In the genomic region with DNA sequence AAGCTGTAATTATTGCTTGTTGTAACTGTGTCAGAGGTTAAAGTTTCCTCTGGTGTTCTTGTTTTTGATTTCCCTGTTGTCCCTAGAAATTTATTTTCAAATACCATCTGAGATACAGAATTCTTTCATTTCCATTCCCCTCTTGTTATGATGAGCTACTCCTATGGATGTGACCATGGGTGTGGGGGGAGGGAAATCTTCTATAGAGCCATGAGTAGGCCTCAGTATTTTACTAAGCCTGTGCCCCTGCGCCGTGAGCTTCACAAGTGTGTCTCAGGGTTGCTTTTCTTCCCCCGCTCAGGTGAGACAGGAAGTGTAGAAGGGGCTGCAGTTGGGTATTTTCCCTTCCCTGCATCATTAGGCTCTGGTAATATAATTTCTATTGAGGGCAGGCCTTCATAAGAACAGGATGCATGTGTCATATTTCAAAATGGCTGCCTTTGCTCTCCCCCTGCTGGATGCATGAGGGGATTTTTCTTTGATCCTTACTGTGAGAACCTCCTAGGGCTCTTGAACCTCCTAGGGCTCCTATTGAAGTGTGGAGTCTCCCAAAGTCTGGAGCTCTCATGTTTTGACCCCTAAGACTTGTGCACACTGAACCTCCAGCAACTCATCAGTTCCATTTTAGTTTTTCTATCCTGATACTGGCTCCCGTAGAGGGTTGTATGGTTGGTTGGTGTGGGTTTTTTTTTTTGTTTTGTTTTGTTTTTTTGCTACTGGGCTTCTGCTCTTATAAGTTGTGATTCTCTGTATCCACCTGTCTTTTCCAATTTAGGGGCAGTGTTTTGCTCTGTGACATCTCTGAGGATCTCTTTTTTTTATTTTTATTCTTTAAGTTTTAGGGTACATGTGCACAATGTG, we compare ENCODE assay signal across 8 cellular contexts.
DNase-seq lines count a peak whose midpoint lies in the region; TF ChIP-seq lines count a peak whose summit lies in the region.

No MANE protein-coding gene starts in this region.

- H3K9ac ChIP-seq in colonic mucosa (ENCODE audit: low read depth in 2 of 2, low read length in 2 of 2): no peak overlapping the region

- peak; percentile 25 for DNase-seq in CMK (ENCODE audit: low read depth)
- peak; percentile 8 for DNase-seq in GM19240 (ENCODE audit: insufficient read length, low spot score)
- peak; percentile 52 for DNase-seq in MV-4-11 (lab: John Stamatoyannopoulos, UW)
- DNase-seq in colonic mucosa: peak; percentile 31
- peak; percentile 45 for DNase-seq in midbrain (lab: John Stamatoyannopoulos, UW)
- no peak for DNase-seq in OCI-M1 (lab: John Stamatoyannopoulos, UW)
- DNase-seq in NCI-H510A treated with DMSO at 0.1 percent for 48 hours (lab: John Stamatoyannopoulos, UW): no peak
- DNase-seq in NCI-H2171 treated with DMSO at 0.1 percent for 48 hours (lab: John Stamatoyannopoulos, UW): no peak

- no peaks in the 10 kb centered on the region for H3K4me1 ChIP-seq in colonic mucosa

- H3K4me3 ChIP-seq in colonic mucosa: no peak overlapping the region

- no peaks in the 10 kb centered on the region for H3K27me3 ChIP-seq in colonic mucosa

- intact Hi-C loops in colonic mucosa (cut with DNase I): no loop called here

- no peak for TF ChIP-seq CTCF in colonic mucosa (IDR thresholded peaks at IDR 0.05)

- no peaks in the 10 kb centered on the region for H3K36me3 ChIP-seq in colonic mucosa

- H3K27ac ChIP-seq in colonic mucosa: no peak overlapping the region

- H3K9me3 ChIP-seq in colonic mucosa: no peaks in the 10 kb centered on the region

Comparison
In these comparisons a context has a peak if more than half of its experiments do, and no peak if none do; other contexts are left out.
1. DNase-seq: peak in CMK (single experiment), GM19240 (single experiment), MV-4-11 (single experiment), colonic mucosa (single experiment) and midbrain (single experiment); none in OCI-M1 (single experiment), NCI-H510A treated with DMSO at 0.1 percent for 48 hours (single experiment) and NCI-H2171 treated with DMSO at 0.1 percent for 48 hours (single experiment).